27 cellular contexts compared by ENCODE assay signal in genomic region chr1:196598902-196599301, GRCh38. TPM values are rescaled to one million over a fixed set of nuclear protein-coding genes. Genes with fewer than 3 reads are reported as not detected.
"Had no signal": no experiment of that assay in that cellular context is flagged by ENCODE, and none has a peak within 500 bp of the region (broad histone marks: within the 10 kb centered on the region; RNA-seq: fewer than 3 reads in every experiment).

No MANE protein-coding gene starts in this region.

- H3K4me1 ChIP-seq: Peyer's patch, SJSA1 had no signal

- DNase-seq: activated CD4-positive, alpha-beta memory T cell treated with anti-CD3 and anti-CD28 coated beads, Interleukin-2, amount 10 ng/mL, durations not matched to agents 7 days and 5 days; activated CD4-positive, alpha-beta T cell treated with anti-CD3 and anti-CD28 coated beads for 36 hours; activated CD4-positive, alpha-beta T cell treated with anti-CD3 and anti-CD28 coated beads, Interleukin-2, amount 50 U/mL, for 1 hour; activated gamma-delta T cell; activated naive CD4-positive, alpha-beta T cell treated with anti-CD3 and anti-CD28 coated beads for 36 hours; activated T-cell treated with anti-CD3 and anti-CD28 coated beads for 4 hours; activated T-cell treated with anti-CD3 and anti-CD28 coated beads, Interleukin-2, amount 50 U/mL, for 48 hours; amygdala; brain microvascular endothelial cell; cerebellar nuclear complex; Kasumi-1; NCI-H1048; NCI-H146; NCI-H187 treated with DMSO at 0.1 percent for 48 hours; NCI-H2081 treated with DMSO at 0.1 percent for 48 hours; NCI-H446; NCI-H526; Peyer's patch; SHP77; T-cell; T-helper 2 cell; T1000 had no signal

- ATAC-seq: activated CD4-positive, alpha-beta T cell treated with anti-CD3 and anti-CD28 coated beads for 36 hours; activated T-helper 17 cell treated with anti-CD3 and anti-CD28 coated beads, Interleukin-2, amount 50 U/mL, for 72 hours; T-cell had no signal

- H3K27ac ChIP-seq: brain microvascular endothelial cell, cardiac muscle cell, Peyer's patch, SJSA1, VCaP had no signal

- H3K36me3 ChIP-seq: brain microvascular endothelial cell, cardiac muscle cell, Peyer's patch, SJSA1 had no signal

- H3K27me3 ChIP-seq: brain microvascular endothelial cell, cardiac muscle cell, Peyer's patch, SJSA1 had no signal

- H3K9me3 ChIP-seq: Peyer's patch, SJSA1 had no signal

- H3K4me3 ChIP-seq: cardiac muscle cell, Peyer's patch, SJSA1 had no signal

RNA-seq across cellular contexts. Expression of gene KCNT2, which starts 9.3 kb away (rescaled TPM):
- total RNA-seq: activated CD4-positive, alpha-beta memory T cell treated with anti-CD3 and anti-CD28 coated beads, Interleukin-2, amount 10 ng/mL, durations not matched to agents 7 days and 5 days; activated CD8-positive, alpha-beta memory T cell treated with anti-CD3 and anti-CD28 coated beads for 36 hours; activated naive CD4-positive, alpha-beta T cell treated with anti-CD3 and anti-CD28 coated beads for 36 hours had no signal

RNA-seq across cellular contexts. Expression of gene CFH, which starts 52.9 kb away (rescaled TPM):
- total RNA-seq: activated naive CD4-positive, alpha-beta T cell treated with anti-CD3 and anti-CD28 coated beads for 36 hours had no signal
